Comparison of ENCODE assay signal across 8 cellular contexts in genomic region chr1:173475564-173476196, GRCh38. TPM values are rescaled to one million over a fixed set of nuclear protein-coding genes. Genes with fewer than 3 reads are reported as not detected.
A peak's percentile ranks its signal among the peaks of the same experiment; 100 is the strongest.
DNase-seq lines count a peak whose midpoint lies in the region; ATAC-seq and TF ChIP-seq lines count a peak whose summit lies in the region.

No MANE protein-coding gene starts in this region.

- peaks cover 23% of the 10 kb centered on the region; the same call in 1 of the 2 replicates for H4K20me1 ChIP-seq in IMR-90 (ENCODE audit: insufficient read depth, low read length)

- no peaks in the 10 kb centered on the region for H3K27me3 ChIP-seq in IMR-90 (ENCODE audit: control insufficient read depth, insufficient read depth, low read length)
- H3K27me3 ChIP-seq in iPS-15b (ENCODE audit: control insufficient read depth, insufficient read depth, low read length) = no peaks in the 10 kb centered on the region

- H3K4ac ChIP-seq in IMR-90 (ENCODE audit: low read depth, low read length) = peak overlapping the region; percentile 62

- H4K8ac ChIP-seq in IMR-90 (ENCODE audit: low read depth in 2 of 2, low read length in 2 of 2) = peak overlapping the region in 1 of 2 experiments; percentile 70; a peak in 2 of 4 replicates

- in situ Hi-C loops in IMR-90 (cut with MboI; ENCODE audit: low sequenced_read_pairs) = no loop called here

- no peak for ATAC-seq in IMR-90 (ENCODE audit: low read depth)
- ATAC-seq in stimulated activated effector memory CD8-positive, alpha-beta T cell treated with anti-CD3 and anti-CD28 coated beads, Interleukin-12 subunit alpha, Interleukin-12 subunit beta, amount 100 ng/mL, for 72 hours = peak; percentile 69
- ATAC-seq in GM19397 (IDR thresholded peaks at IDR 0.05; ENCODE audit: unreplicated experiment) = no peak
- ATAC-seq in left lobe of liver = no peak

- peaks cover 7% of the 10 kb centered on the region; the same call in 1 of the 2 replicates for H3K9me1 ChIP-seq in IMR-90 (ENCODE audit: insufficient read depth, low read length)

- no peak for TF ChIP-seq RAD21 in IMR-90 (IDR thresholded peaks at IDR 0.05; ENCODE audit: low read length)

- dilution Hi-C loops in IMR-90 (cut with HindIII; ENCODE audit: low sequenced_read_pairs, unreplicated experiment) = no loop called here

- H3K4me3 ChIP-seq in IMR-90 (ENCODE audit: insufficient read depth, low read depth, low read length) = peak overlapping the region; percentile 79
- peak overlapping the region; percentile 88 for H3K4me3 ChIP-seq in iPS-15b (ENCODE audit: low read depth, low read length)

- peak overlapping the region; percentile 94 to 98 (median 97) for H3K27ac Mint-ChIP-seq in CD14-positive monocyte
- H3K27ac Mint-ChIP-seq in activated naive CD8-positive, alpha-beta T cell treated with anti-CD3 and anti-CD28 coated beads for 36 hours = peak overlapping the region; percentile 77
- peak overlapping the region; percentile 63 for H3K27ac Mint-ChIP-seq in stimulated activated effector memory CD8-positive, alpha-beta T cell treated with anti-CD3 and anti-CD28 coated beads, Interleukin-12 subunit alpha, Interleukin-12 subunit beta, amount 100 ng/mL, for 72 hours

- H3K56ac ChIP-seq in IMR-90 (ENCODE audit: extremely low read depth, insufficient read depth, low read length) = peak overlapping the region; percentile 54; the same call in 1 of the 2 replicates

- H3K36me3 Mint-ChIP-seq in CD14-positive monocyte = peaks cover 10 to 27% of the 10 kb centered on the region in 2 donors
- peaks cover 43% of the 10 kb centered on the region for H3K36me3 Mint-ChIP-seq in activated naive CD8-positive, alpha-beta T cell treated with anti-CD3 and anti-CD28 coated beads for 36 hours
- H3K36me3 Mint-ChIP-seq in stimulated activated effector memory CD8-positive, alpha-beta T cell treated with anti-CD3 and anti-CD28 coated beads, Interleukin-12 subunit alpha, Interleukin-12 subunit beta, amount 100 ng/mL, for 72 hours = peaks cover 14% of the 10 kb centered on the region

- POLR2A ChIA-PET in IMR-90 (lab: Charles Lee; ENCODE audit: unreplicated experiment) = interaction anchor here (0.6 kb wide), 1 partner anchor 21 kb away, joined by 3 read pairs; no protein-coding TSS in a partner anchor

- H3K4me3 Mint-ChIP-seq in CD14-positive monocyte = peak overlapping the region; percentile 85 to 92
- H3K4me3 Mint-ChIP-seq in activated naive CD8-positive, alpha-beta T cell treated with anti-CD3 and anti-CD28 coated beads for 36 hours = peak overlapping the region; percentile 86
- H3K4me3 Mint-ChIP-seq in stimulated activated effector memory CD8-positive, alpha-beta T cell treated with anti-CD3 and anti-CD28 coated beads, Interleukin-12 subunit alpha, Interleukin-12 subunit beta, amount 100 ng/mL, for 72 hours = peak overlapping the region; percentile 73

- CTCF ChIA-PET in IMR-90 (lab: Yijun Ruan, JAX) = interaction anchor here (1.0 kb wide), 1 partner anchor 46 kb away, joined by 4 read pairs; no protein-coding TSS in a partner anchor

- no TSS peak for BruUV-seq in IMR-90 (replicated peaks; lab: Mats Ljungman, UMichigan)

- H3K27me3 Mint-ChIP-seq in CD14-positive monocyte (ENCODE audit: low read depth in 3 of 3) = peaks cover 0 to 4% (median 1%) of the 10 kb centered on the region in 3 donors
- no peaks in the 10 kb centered on the region for H3K27me3 Mint-ChIP-seq in activated naive CD8-positive, alpha-beta T cell treated with anti-CD3 and anti-CD28 coated beads for 36 hours

- peak overlapping the region; percentile 25; the same call in 1 of the 2 replicates for H3K27ac ChIP-seq in IMR-90 (ENCODE audit: insufficient read depth, low read length)

- H2BK20ac ChIP-seq in IMR-90 (ENCODE audit: low read depth, low read length) = peak overlapping the region; percentile 9; the same call in 1 of the 2 replicates

- H2BK15ac ChIP-seq in IMR-90 (ENCODE audit: low read depth, low read length) = peak overlapping the region; percentile 34; the same call in 1 of the 3 replicates

- H3K9ac ChIP-seq in IMR-90 (ENCODE audit: low read depth, low read length) = peak overlapping the region; percentile 25; the same call in 1 of the 2 replicates
- peak overlapping the region; percentile 32 for H3K9ac ChIP-seq in iPS-15b (ENCODE audit: low read depth, low read length)

- H4K5ac ChIP-seq in IMR-90 (ENCODE audit: low read depth, low read length) = peak overlapping the region; percentile 17; the same call in 1 of the 2 replicates

- peaks cover 2% of the 10 kb centered on the region; the same call in 1 of the 2 replicates for H3K36me3 ChIP-seq in IMR-90 (ENCODE audit: control insufficient read depth, insufficient read depth, low read length)
- H3K36me3 ChIP-seq in iPS-15b (ENCODE audit: control insufficient read depth, insufficient read depth, low read length) = peaks cover 23% of the 10 kb centered on the region

- H3K9me3 Mint-ChIP-seq in CD14-positive monocyte = peaks cover 3 to 14% (median 10%) of the 10 kb centered on the region in 7 donors
- peaks cover 11% of the 10 kb centered on the region for H3K9me3 Mint-ChIP-seq in activated naive CD8-positive, alpha-beta T cell treated with anti-CD3 and anti-CD28 coated beads for 36 hours
- no peaks in the 10 kb centered on the region for H3K9me3 Mint-ChIP-seq in stimulated activated effector memory CD8-positive, alpha-beta T cell treated with anti-CD3 and anti-CD28 coated beads, Interleukin-12 subunit alpha, Interleukin-12 subunit beta, amount 100 ng/mL, for 72 hours

- WGBS in IMR-90 (ENCODE audit: extremely low coverage in 2 of 2, insufficient read length in 1 of 2), 2 experiments = no CpG with 5 or more reads among the region's 5 CpGs

- H2AK5ac ChIP-seq in IMR-90 (ENCODE audit: low read depth, low read length) = peak overlapping the region; percentile 46; the same call in 1 of the 2 replicates

- peak overlapping the region; percentile 26; the same call in 1 of the 2 replicates for H2BK120ac ChIP-seq in IMR-90 (ENCODE audit: low read depth, low read length)

- peaks cover 14 to 70% of the 10 kb centered on the region in 2 experiments for H3K79me1 ChIP-seq in IMR-90 (ENCODE audit: low read depth in 1 of 2, low read length in 2 of 2)

- intact Hi-C loops in CD14-positive monocyte (cut with micrococcal nuclease) (loop anchor here (5.0 to 10.0 kb wide), 5 partner anchors 43 to 547 kb away; partner anchors contain the start of genes CENPL (in 2 of the 2), DARS2 (in 2 of the 2), GAS5 (in 2 of the 2) and ZBTB37 (in 2 of the 2)), IMR-90 (cut with micrococcal nuclease) (loop anchor here (2.0 to 5.0 kb wide), 3 partner anchors 349 to 729 kb away; partner anchors contain the start of genes CENPL and DARS2)

- H3K14ac ChIP-seq in IMR-90 (replicated peaks; ENCODE audit: low read depth, low read length) = peak overlapping the region; percentile 34; the same call in 1 of the 2 replicates

- H3K4me1 Mint-ChIP-seq in CD14-positive monocyte = peaks cover 52% of the 10 kb centered on the region
- peaks cover 42% of the 10 kb centered on the region for H3K4me1 Mint-ChIP-seq in activated naive CD8-positive, alpha-beta T cell treated with anti-CD3 and anti-CD28 coated beads for 36 hours
- H3K4me1 Mint-ChIP-seq in stimulated activated effector memory CD8-positive, alpha-beta T cell treated with anti-CD3 and anti-CD28 coated beads, Interleukin-12 subunit alpha, Interleukin-12 subunit beta, amount 100 ng/mL, for 72 hours = peaks cover 61% of the 10 kb centered on the region

- TF ChIP-seq CTCF in CD14-positive monocyte (IDR thresholded peaks at IDR 0.05) = no peak
- no peak for TF ChIP-seq CTCF in IMR-90 (conservative IDR thresholded peaks at IDR 0.05; ENCODE audit: low read depth, low read length)

- H2AK9ac ChIP-seq in IMR-90 (replicated peaks; ENCODE audit: low read depth, low read length, poor library complexity) = peak overlapping the region; percentile 59

- no peak for DNase-seq in CD14-positive monocyte (ENCODE audit: low spot score)
- peak; percentile 77 for DNase-seq in IMR-90
- peak; percentile 8 for DNase-seq in activated naive CD8-positive, alpha-beta T cell treated with anti-CD3 and anti-CD28 coated beads for 36 hours
- DNase-seq in stimulated activated effector memory CD8-positive, alpha-beta T cell treated with anti-CD3 and anti-CD28 coated beads, Interleukin-12 subunit alpha, Interleukin-12 subunit beta, amount 100 ng/mL, for 72 hours (ENCODE audit: low spot score in 2 of 2) = peak in 1 of 2 donors; percentile 65
- DNase-seq in left lobe of liver (ENCODE audit: low spot score) = no peak
- DNase-seq in NCI-H446 treated with DMSO at 0.1 percent for 48 hours (lab: John Stamatoyannopoulos, UW) = no peak

- H3K9me3 ChIP-seq in IMR-90 (ENCODE audit: control insufficient read depth, insufficient read depth, low read length) (peaks cover 3% of the 10 kb centered on the region; the same call in 1 of the 2 replicates), iPS-15b (ENCODE audit: control insufficient read depth, insufficient read depth, low read length) (peaks cover 8% of the 10 kb centered on the region)

- H2AFZ ChIP-seq in IMR-90 (replicated peaks; ENCODE audit: low read length, poor library complexity) = peak overlapping the region; percentile 25

- peak overlapping the region; percentile 78 for H3K4me2 ChIP-seq in IMR-90 (ENCODE audit: low read depth, low read length)

- H3K4me1 ChIP-seq in IMR-90 (ENCODE audit: control insufficient read depth, insufficient read depth, low read length) (peaks cover 16% of the 10 kb centered on the region), iPS-15b (ENCODE audit: control insufficient read depth, insufficient read depth, low read length) (peaks cover 16% of the 10 kb centered on the region)

- H2BK5ac ChIP-seq in IMR-90 (ENCODE audit: low read depth, low read length, poor library complexity, severe bottlenecking) = peak overlapping the region; percentile 82

- H4K91ac ChIP-seq in IMR-90 (ENCODE audit: insufficient read depth, low read depth, low read length) = no peak overlapping the region

- H3K18ac ChIP-seq in IMR-90 (ENCODE audit: low read depth, low read length) = peak overlapping the region; percentile 2; the same call in 1 of the 2 replicates

- TF ChIP-seq POLR2A in IMR-90 (IDR thresholded peaks at IDR 0.05; ENCODE audit: low read depth, low read length) = no peak

- peak overlapping the region; percentile 93 for H3K23ac ChIP-seq in IMR-90 (ENCODE audit: low read depth, low read length)

TF ChIP-seq in IMR-90, 13 proteins besides CTCF, POLR2A, EP300 and RAD21 (continues in another document):
- TF ChIP-seq RCOR1 (IDR thresholded peaks at IDR 0.05; ENCODE audit: insufficient replicate concordance, low read length) (no peak), CHD1 (IDR thresholded peaks at IDR 0.05; ENCODE audit: low read depth, low read length) (no peak), FOS (IDR thresholded peaks at IDR 0.05; ENCODE audit: low read depth, low read length) (0 out of 2 replicates have a peak, but pooled peaks have one; percentile 23)

RNA-seq across cellular contexts. Expression of gene PRDX6, which starts 1.5 kb away (rescaled TPM):
- polyA plus RNA-seq in CD14-positive monocyte (100 to 1,000 TPM; 119 to 142 TPM), IMR-90 (2012; rRNA removed) (348 and 426 TPM in 2 replicates)
- total RNA-seq in IMR-90 (2012; rRNA removed) (293 and 373 TPM in 2 replicates), left lobe of liver (477 TPM)
- polyA plus RNA-seq in IMR-90 (2012; cell fraction: cytosol; rRNA removed) = 183 and 353 TPM in 2 replicates
- 78.5 and 401 TPM in 2 replicates for polyA plus RNA-seq in IMR-90 (2012; cell fraction: nucleus; rRNA removed; ENCODE audit: low replicate concordance)
- total RNA-seq in activated naive CD8-positive, alpha-beta T cell treated with anti-CD3 and anti-CD28 coated beads for 36 hours = 100 to 1,000 TPM; 168 to 175 TPM

Comparison
In these comparisons a context has a peak if more than half of its experiments do, and no peak if none do; other contexts are left out.
1. DNase-seq: peak in IMR-90 (single experiment) and activated naive CD8-positive, alpha-beta T cell treated with anti-CD3 and anti-CD28 coated beads for 36 hours (single experiment); none in CD14-positive monocyte (single experiment), left lobe of liver (single experiment) and NCI-H446 treated with DMSO at 0.1 percent for 48 hours (single experiment).
2. Peak in every context shown above with its lines, with median percentiles within 50 percentile points of each other: H3K27ac Mint-ChIP-seq and H3K4me3 Mint-ChIP-seq.